31 cellular contexts compared by ENCODE assay signal in the genomic region with DNA sequence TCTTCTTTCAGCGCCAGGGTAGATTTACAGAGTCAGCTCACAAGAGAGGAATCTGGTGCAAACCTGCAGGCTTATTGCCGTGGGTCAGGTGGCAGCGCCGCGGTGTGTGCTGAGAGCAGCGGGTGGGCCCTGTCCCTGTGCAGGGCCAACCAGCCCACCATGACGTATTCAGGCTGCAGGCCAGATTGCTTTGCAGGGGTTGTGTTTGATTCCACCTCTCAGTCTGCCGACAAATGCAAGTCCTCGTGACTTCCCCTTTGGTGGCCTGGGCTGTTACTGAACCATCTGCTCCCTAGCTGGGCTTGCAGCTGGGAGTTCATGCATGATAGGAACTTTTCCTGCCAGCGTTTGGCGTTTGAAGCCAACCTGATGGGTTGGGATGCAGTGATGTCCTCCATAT.
A peak's percentile ranks its signal among the peaks of the same experiment; 100 is the strongest.
DNase-seq lines count a peak whose midpoint lies in the region; ATAC-seq, FAIRE-seq and TF ChIP-seq lines count a peak whose summit lies in the region.
"Had no signal": no experiment of that assay in that cellular context is flagged by ENCODE, and none has a peak within 500 bp of the region (broad histone marks: within the 10 kb centered on the region; RNA-seq: fewer than 3 reads in every experiment).

No MANE protein-coding gene starts in this region.

- H3K4me3 Mint-ChIP-seq in natural killer cell treated with Interleukin-12 subunit alpha and Interleukin-12 subunit beta and Interleukin-15 and Interleukin-18, amount 100 ng/mL, for 72 hours, result no peak overlapping the region
- no peak overlapping the region for H3K4me3 Mint-ChIP-seq in stimulated activated memory B cell treated with anti-CD40 and anti-IgM and Interleukin-4, amounts not matched to agents 10 μg/mL and 1 μg/mL and 100 μg/mL, for 72 hours
- H3K4me3 Mint-ChIP-seq: nephron, WTC11 had no signal

- no peak for TF ChIP-seq POLR2A in K562 (conservative IDR thresholded peaks at IDR 0.05)

- TF ChIP-seq CTCF in K562 (IDR thresholded peaks at IDR 0.05 in 2 of 3, conservative IDR thresholded peaks at IDR 0.05 in 1 of 3; ENCODE audit: insufficient read depth in 2 of 3, low read depth in 1 of 3, low read length in 3 of 3), result no peak

- peaks cover 6 to 8% of the 10 kb centered on the region in 2 donors for H3K4me1 Mint-ChIP-seq in natural killer cell treated with Interleukin-12 subunit alpha and Interleukin-12 subunit beta and Interleukin-15 and Interleukin-18, amount 100 ng/mL, for 72 hours (ENCODE audit: low read depth in 2 of 2)
- peaks cover 68% of the 10 kb centered on the region for H3K4me1 Mint-ChIP-seq in stimulated activated memory B cell treated with anti-CD40 and anti-IgM and Interleukin-4, amounts not matched to agents 10 μg/mL and 1 μg/mL and 100 μg/mL, for 72 hours
- H3K4me1 Mint-ChIP-seq: nephron had no signal

- H3K79me2 ChIP-seq in K562 (ENCODE audit: control insufficient read depth, insufficient read depth, low read length), result no peaks in the 10 kb centered on the region

- no peak overlapping the region for H3K27ac ChIP-seq in K562 (ENCODE audit: extremely low read depth, low read depth, low read length)
- H3K27ac ChIP-seq: A549, breast epithelium, colonic mucosa, epithelial cell of prostate, stomach, thyroid gland, vagina had no signal

- FAIRE-seq in K562 (lab: Jason Lieb, UNC) (no peak), frontal cortex (lab: Jason Lieb, UNC) (no peak)
- FAIRE-seq: A549, kidney had no signal

- intact Hi-C loops in K562 (cut with micrococcal nuclease), result no loop called here

- under 1% methylated on average over 11 of the region's 11 CpGs for WGBS in K562 (ENCODE audit: insufficient coverage, low coverage, missing lambda C conversion rate)

- TF ChIP-seq EP300 in K562 (IDR thresholded peaks at IDR 0.05; ENCODE audit: low read length), result no peak

- no peak overlapping the region for H3K4me2 ChIP-seq in K562 (ENCODE audit: insufficient read depth, low read length)
- H3K4me2 ChIP-seq: A549 had no signal

- no peaks in the 10 kb centered on the region for H3K9me3 Mint-ChIP-seq in natural killer cell treated with Interleukin-12 subunit alpha and Interleukin-12 subunit beta and Interleukin-15 and Interleukin-18, amount 100 ng/mL, for 72 hours
- H3K9me3 Mint-ChIP-seq in stimulated activated memory B cell treated with anti-CD40 and anti-IgM and Interleukin-4, amounts not matched to agents 10 μg/mL and 1 μg/mL and 100 μg/mL, for 72 hours, result no peaks in the 10 kb centered on the region
- H3K9me3 Mint-ChIP-seq: nephron, WTC11 had no signal

- no TSS peak for BruUV-seq in K562 (replicated peaks; lab: Mats Ljungman, UMichigan)

- H2AFZ ChIP-seq in K562 (ENCODE audit: low read depth, low read length), result no peak overlapping the region

- POLR2A ChIA-PET in K562 (lab: Yijun Ruan, JAX), result interaction anchor here (0.6 to 1.2 kb wide), 3 partner anchors 11 to 408 kb away, joined by 3 to 4 read pairs (median 3); no protein-coding TSS in a partner anchor

- H3K9me3 ChIP-seq in K562 (replicated peaks; ENCODE audit: control insufficient read depth, insufficient read depth, low read depth, low read length), result no peaks in the 10 kb centered on the region
- H3K9me3 ChIP-seq: A549, breast epithelium, Caco-2, colonic mucosa, stomach, thyroid gland, vagina had no signal

- no peaks in the 10 kb centered on the region for H3K4me1 ChIP-seq in K562 (replicated peaks in 1 of 2; ENCODE audit: control insufficient read depth in 2 of 2, insufficient read depth in 2 of 2, low read length in 2 of 2)
- H3K4me1 ChIP-seq: A549, breast epithelium, colonic mucosa, stomach, thyroid gland, vagina had no signal

- ATAC-seq in K562, result no peak
- ATAC-seq in natural killer cell treated with Interleukin-12 subunit alpha and Interleukin-12 subunit beta and Interleukin-15 and Interleukin-18, amount 100 ng/mL, for 72 hours, result no peak
- no peak for ATAC-seq in stimulated activated memory B cell treated with anti-CD40 and anti-IgM and Interleukin-4, amounts not matched to agents 10 μg/mL and 1 μg/mL and 100 μg/mL, for 72 hours
- ATAC-seq: A549, Panc1, WTC11 had no signal

- H3K9ac ChIP-seq in K562 (ENCODE audit: insufficient read depth in 1 of 2, low read depth in 2 of 2, low read length in 2 of 2), result no peak overlapping the region; a peak in 1 of 4 replicates

- H3K36me3 ChIP-seq in K562 (ENCODE audit: control insufficient read depth, insufficient read depth, low read length), result no peaks in the 10 kb centered on the region
- H3K36me3 ChIP-seq: breast epithelium, colonic mucosa, stomach, thyroid gland, vagina had no signal

- peaks cover 31% of the 10 kb centered on the region in 2 donors for H3K27me3 Mint-ChIP-seq in natural killer cell treated with Interleukin-12 subunit alpha and Interleukin-12 subunit beta and Interleukin-15 and Interleukin-18, amount 100 ng/mL, for 72 hours
- H3K27me3 Mint-ChIP-seq in stimulated activated memory B cell treated with anti-CD40 and anti-IgM and Interleukin-4, amounts not matched to agents 10 μg/mL and 1 μg/mL and 100 μg/mL, for 72 hours, result peaks cover 27% of the 10 kb centered on the region

- CTCF ChIA-PET in K562 (lab: Yijun Ruan, JAX; ENCODE audit: low intra/inter-chr PET ratio), result no interaction called here

- peaks cover 11% of the 10 kb centered on the region for H4K20me1 ChIP-seq in K562 (replicated peaks; ENCODE audit: control insufficient read depth, insufficient read depth, low read length)

- H3K9me1 ChIP-seq in K562 (ENCODE audit: control insufficient read depth, insufficient read depth, low read length), result no peaks in the 10 kb centered on the region

- H3K4me3 ChIP-seq in K562, result no peak overlapping the region
- H3K4me3 ChIP-seq: A549, breast epithelium, colonic mucosa, stomach, thyroid gland, vagina had no signal

- no peak overlapping the region for H3K27ac Mint-ChIP-seq in natural killer cell treated with Interleukin-12 subunit alpha and Interleukin-12 subunit beta and Interleukin-15 and Interleukin-18, amount 100 ng/mL, for 72 hours
- no peak overlapping the region for H3K27ac Mint-ChIP-seq in stimulated activated memory B cell treated with anti-CD40 and anti-IgM and Interleukin-4, amounts not matched to agents 10 μg/mL and 1 μg/mL and 100 μg/mL, for 72 hours
- H3K27ac Mint-ChIP-seq: nephron, WTC11 had no signal

- DNase-seq in Ammon's horn (ENCODE audit: low spot score) (peak; percentile 20), G401 (ENCODE audit: low spot score) (peak; percentile 93), NCI-H2171 (lab: John Stamatoyannopoulos, UW) (peak; percentile 79), K562 (ENCODE audit: extremely low read depth in 1 of 4, low spot score in 3 of 4) (no peak), frontal cortex (ENCODE audit: low spot score in 2 of 2) (no peak)
- DNase-seq in natural killer cell treated with Interleukin-12 subunit alpha and Interleukin-12 subunit beta and Interleukin-15 and Interleukin-18, amount 100 ng/mL, for 72 hours (ENCODE audit: low spot score), result no peak
- no peak for DNase-seq in activated CD4-positive, alpha-beta T cell treated with anti-CD3 and anti-CD28 coated beads, Interleukin-2, amount 50 U/mL, for 1 hour
- DNase-seq: activated CD4-positive, alpha-beta T cell treated with anti-CD3 and anti-CD28 coated beads, Interleukin-2, amount 50 U/mL, for 4 hours; activated naive CD4-positive, alpha-beta T cell treated with anti-CD3 and anti-CD28 coated beads, Interleukin-2, amount 50 U/mL, for 16 hours; AML-193; Caco-2; colonic mucosa; DMS79 treated with DMSO at 0.1 percent for 48 hours; effector CD8-positive, alpha-beta T cell; kidney; NCI-H1092 treated with DMSO at 0.1 percent for 48 hours; NCI-H2029 treated with DMSO at 0.1 percent for 48 hours; NCI-H345; NK-92 treated with Interleukin-12 subunit alpha and Interleukin-12 subunit beta, amount 100 ng/mL, for 24 hours; SHP77 treated with DMSO at 0.1 percent for 48 hours; stomach; T-helper 9 cell; thyroid gland had no signal

- H3K27me3 ChIP-seq in K562 (ENCODE audit: control insufficient read depth in 2 of 2, insufficient read depth in 2 of 2, low read length in 2 of 2), result peaks cover 41 to 75% of the 10 kb centered on the region in 2 experiments
- H3K27me3 ChIP-seq: thyroid gland, vagina had no signal

- H3K36me3 Mint-ChIP-seq in natural killer cell treated with Interleukin-12 subunit alpha and Interleukin-12 subunit beta and Interleukin-15 and Interleukin-18, amount 100 ng/mL, for 72 hours, result no peaks in the 10 kb centered on the region
- H3K36me3 Mint-ChIP-seq in stimulated activated memory B cell treated with anti-CD40 and anti-IgM and Interleukin-4, amounts not matched to agents 10 μg/mL and 1 μg/mL and 100 μg/mL, for 72 hours, result no peaks in the 10 kb centered on the region
- H3K36me3 Mint-ChIP-seq: WTC11 had no signal

- no peak for TF ChIP-seq RAD21 in K562 (CRISPR knock-in tag; conservative IDR thresholded peaks at IDR 0.05 in 1 of 2, IDR thresholded peaks at IDR 0.05 in 1 of 2)

- in situ Hi-C loops in G401 (cut with HindIII; ENCODE audit: low sequenced_read_pairs), result no loop called here
- in situ Hi-C loops in K562 (cut with MboI), result no loop called here

TF ChIP-seq in K562, 482 proteins besides CTCF, POLR2A, EP300 and RAD21:
- no peak for TF ChIP-seq ZNF174 (CRISPR knock-in tag; IDR thresholded peaks at IDR 0.05)
- TF ChIP-seq SPI1 (IDR thresholded peaks at IDR 0.05; ENCODE audit: borderline replicate concordance, low read depth, low read length), result 0 out of 2 replicates have a peak, but pooled peaks have one; percentile 13
- no peak for TF ChIP-seq HNRNPK (IDR thresholded peaks at IDR 0.05; ENCODE audit: low read depth, low read length, poor library complexity, severe bottlenecking)
TF ChIP-seq in K562: peak in this region for 1.

Comparison
In these comparisons a context has a peak if more than half of its experiments do, and no peak if none do; other contexts are left out.
1. DNase-seq: peak in Ammon's horn (single experiment), G401 (single experiment) and NCI-H2171 (single experiment); none in K562 (0 of 4), natural killer cell treated with Interleukin-12 subunit alpha and Interleukin-12 subunit beta and Interleukin-15 and Interleukin-18, amount 100 ng/mL, for 72 hours (single experiment), frontal cortex (0 of 2) and activated CD4-positive, alpha-beta T cell treated with anti-CD3 and anti-CD28 coated beads, Interleukin-2, amount 50 U/mL, for 1 hour (single experiment).